9 cellular contexts compared by ENCODE assay signal in genomic region chr13:95153647-95154405, GRCh38.
DNase-seq lines count a peak whose midpoint lies in the region; ATAC-seq, FAIRE-seq and TF ChIP-seq lines count a peak whose summit lies in the region.
"Had no signal": no experiment of that assay in that cellular context is flagged by ENCODE, and none has a peak within 500 bp of the region (broad histone marks: within the 10 kb centered on the region; RNA-seq: fewer than 3 reads in every experiment).

No MANE protein-coding gene starts in this region.

- H2AFZ ChIP-seq in H1 (ENCODE audit: low read length) = no peak overlapping the region
- no peak overlapping the region for H2AFZ ChIP-seq in osteoblast (ENCODE audit: low read length)

- no peak overlapping the region for H3K4ac ChIP-seq in H1 (replicated peaks; ENCODE audit: insufficient read length, low read depth, low read length)

- CTCF ChIA-PET in H1 (lab: Charles Lee; ENCODE audit: partially characterized antibody) = interaction anchor here (0.6 to 3.6 kb wide), 7 partner anchors 8 to 328 kb away, joined by 3 to 13 read pairs (median 3); no protein-coding TSS in a partner anchor

- POLR2A ChIA-PET in H1 (lab: Charles Lee; ENCODE audit: partially characterized antibody) = interaction anchor here (0.6 kb wide), 1 partner anchor 308 kb away, joined by 3 read pairs; no protein-coding TSS in a partner anchor

- H3K9me3 Mint-ChIP-seq in activated T-cell treated with anti-CD3 and anti-CD28 coated beads, Interleukin-2, amount 50 U/mL, for 4 hours = no peaks in the 10 kb centered on the region

- no peak overlapping the region for H4K8ac ChIP-seq in H1 (ENCODE audit: extremely low read depth, insufficient read depth, low read length)

- no peak overlapping the region for H3K18ac ChIP-seq in H1 (ENCODE audit: extremely low read depth, low read length)

- H4K91ac ChIP-seq in H1 (replicated peaks; ENCODE audit: insufficient read length, low read length) = no peak overlapping the region

- no peak overlapping the region for H2BK12ac ChIP-seq in H1 (ENCODE audit: low read depth, low read length)

- H3K36me3 ChIP-seq in HUES48 (ENCODE audit: control insufficient read depth, insufficient read depth, low read length) = no peaks in the 10 kb centered on the region
- H3K36me3 ChIP-seq in H1 (ENCODE audit: control insufficient read depth in 2 of 4, insufficient read depth in 4 of 4, low read length in 3 of 4) = no peaks in the 10 kb centered on the region
- no peaks in the 10 kb centered on the region for H3K36me3 ChIP-seq in osteoblast (ENCODE audit: insufficient read depth, low read length)

- peak overlapping the region; percentile 18 to 19; a peak in 1 of 4 replicates for H3K4me2 ChIP-seq in H1 (ENCODE audit: insufficient read depth in 1 of 2, low read depth in 2 of 2, low read length in 2 of 2)
- peak overlapping the region; percentile 37 for H3K4me2 ChIP-seq in osteoblast (ENCODE audit: insufficient read depth, low read length)

- H3K79me1 ChIP-seq in H1 (ENCODE audit: low read depth, low read length) = no peaks in the 10 kb centered on the region

- H2BK120ac ChIP-seq in H1 (replicated peaks; ENCODE audit: low read depth, low read length) = no peak overlapping the region

- TF ChIP-seq EP300 in H1 (IDR thresholded peaks at IDR 0.05; ENCODE audit: borderline replicate concordance in 1 of 2, low read depth in 2 of 2, low read length in 2 of 2) = no peak

- peak; percentile 69 for DNase-seq in NCI-H774 (lab: John Stamatoyannopoulos, UW)
- DNase-seq in H1 (ENCODE audit: low read depth in 1 of 2, low spot score in 2 of 2) = peak in 1 of 2 experiments; percentile 33
- no peak for DNase-seq in osteoblast (ENCODE audit: insufficient read length, low spot score, missing footprints)
- DNase-seq in activated T-cell treated with anti-CD3 and anti-CD28 coated beads, Interleukin-2, amount 50 U/mL, for 4 hours = no peak
- no peak for DNase-seq in amygdala (lab: John Stamatoyannopoulos, UW)
- no peak for DNase-seq in COLO829 (ENCODE audit: low spot score)
- DNase-seq: dorsolateral prefrontal cortex had no signal

- no peak overlapping the region for H3K14ac ChIP-seq in H1 (ENCODE audit: insufficient read length)

- H3K27me3 ChIP-seq in HUES48 (ENCODE audit: control insufficient read depth, insufficient read depth, low read length) (peaks cover 4% of the 10 kb centered on the region; the same call in 1 of the 2 replicates), H1 (replicated peaks in 1 of 4; ENCODE audit: control insufficient read depth in 3 of 4, extremely low read depth in 1 of 4, insufficient read depth in 3 of 4, low read length in 3 of 4) (peaks cover 0 to 3% (median under 1%) of the 10 kb centered on the region in 4 experiments; a peak in 4 of 7 replicates), osteoblast (ENCODE audit: insufficient read depth, low read length) (no peaks in the 10 kb centered on the region)

- TF ChIP-seq RAD21 in H1 (IDR thresholded peaks at IDR 0.05 in 1 of 2, conservative IDR thresholded peaks at IDR 0.05 in 1 of 2; ENCODE audit: low read depth in 2 of 2, low read length in 2 of 2) = no peak

- 44% methylated on average over 7 of the region's 7 CpGs; no CpG with 5 or more reads in 1 of the 2 experiments for WGBS in H1 (ENCODE audit: extremely low coverage in 1 of 2, insufficient coverage in 1 of 2, insufficient read length in 1 of 2, insufficient replicate concordance in 2 of 2, low coverage in 1 of 2, low lambda C conversion rate in 2 of 2, missing lambda C conversion rate in 1 of 2), 2 experiments

- no peaks in the 10 kb centered on the region for H3K23me2 ChIP-seq in H1 (ENCODE audit: low read depth, low read length)

- H2BK15ac ChIP-seq in H1 (ENCODE audit: low read length) = no peak overlapping the region

- H4K20me1 ChIP-seq in H1 (replicated peaks in 1 of 2; ENCODE audit: control insufficient read depth in 1 of 2, insufficient read depth in 2 of 2, low read length in 2 of 2) (no peaks in the 10 kb centered on the region), osteoblast (ENCODE audit: insufficient read depth, low read length) (no peaks in the 10 kb centered on the region)

- H3K27ac ChIP-seq in HUES48 (ENCODE audit: low read depth, low read length) (peak overlapping the region; percentile 83), H1 (ENCODE audit: low read depth, low read length) (no peak overlapping the region), osteoblast (ENCODE audit: low read depth, low read length) (peak overlapping the region; percentile 47)
- H3K27ac ChIP-seq: dorsolateral prefrontal cortex had no signal

- H3K4me1 Mint-ChIP-seq in activated T-cell treated with anti-CD3 and anti-CD28 coated beads, Interleukin-2, amount 50 U/mL, for 4 hours (ENCODE audit: low read depth) = peaks cover 3% of the 10 kb centered on the region

- H3K4me1 ChIP-seq in HUES48 (ENCODE audit: control insufficient read depth, insufficient read depth, low read length) (peaks cover 30% of the 10 kb centered on the region), H1 (replicated peaks in 1 of 4; ENCODE audit: control insufficient read depth in 3 of 4, insufficient read depth in 4 of 4, low read length in 3 of 4) (peaks cover 0 to 10% (median 3%) of the 10 kb centered on the region in 4 experiments; a peak in 3 of 7 replicates), osteoblast (ENCODE audit: insufficient read depth, low read length) (peaks cover 13% of the 10 kb centered on the region)

- H3K9ac ChIP-seq in HUES48 (ENCODE audit: low read depth, low read length) (no peak overlapping the region), H1 (replicated peaks in 1 of 4; ENCODE audit: extremely low read depth in 1 of 4, low read depth in 3 of 4, low read length in 3 of 4) (no peak overlapping the region)

- TF ChIP-seq POLR2A in H1 (IDR thresholded peaks at IDR 0.05; ENCODE audit: control extremely low read depth in 1 of 2, low read depth in 2 of 2, low read length in 2 of 2) = no peak

- no peak for ATAC-seq in activated T-cell treated with anti-CD3 and anti-CD28 coated beads, Interleukin-2, amount 50 U/mL, for 4 hours
- ATAC-seq in HG02759 (IDR thresholded peaks at IDR 0.05; ENCODE audit: unreplicated experiment) = no peak

- no peak overlapping the region for H4K5ac ChIP-seq in H1 (ENCODE audit: insufficient read length, low read depth, low read length)

- H2BK5ac ChIP-seq in H1 (ENCODE audit: low read depth, low read length) = no peak overlapping the region

- H3K4me3 ChIP-seq in HUES48 (ENCODE audit: low read depth, low read length) (peak overlapping the region; percentile 15; the same call in 1 of the 2 replicates), H1 (ENCODE audit: extremely low read depth in 1 of 4, insufficient read depth in 2 of 4, low read depth in 3 of 4, low read length in 4 of 4) (no peak overlapping the region; a peak in 1 of 8 replicates), osteoblast (ENCODE audit: insufficient read depth, low read length) (no peak overlapping the region)
- H3K4me3 ChIP-seq: dorsolateral prefrontal cortex had no signal

- H3K9me3 ChIP-seq in HUES48 (ENCODE audit: control insufficient read depth, insufficient read depth, low read length) = no peaks in the 10 kb centered on the region
- no peaks in the 10 kb centered on the region for H3K9me3 ChIP-seq in H1 (ENCODE audit: insufficient read depth in 2 of 2, low read depth in 1 of 2, low read length in 1 of 2)
- H3K9me3 ChIP-seq in osteoblast (ENCODE audit: low read depth, low read length) = no peaks in the 10 kb centered on the region

- H3K4me3 Mint-ChIP-seq in activated T-cell treated with anti-CD3 and anti-CD28 coated beads, Interleukin-2, amount 50 U/mL, for 4 hours = no peak overlapping the region

- TF ChIP-seq CTCF in H1 (IDR thresholded peaks at IDR 0.05; ENCODE audit: control extremely low read depth in 1 of 3, insufficient read depth in 1 of 3, low read depth in 1 of 3, low read length in 3 of 3) = no peak
- no peak for TF ChIP-seq CTCF in osteoblast (IDR thresholded peaks at IDR 0.05; ENCODE audit: extremely low read depth, low read depth, low read length)

- H3K79me2 ChIP-seq in H1 (ENCODE audit: control insufficient read depth in 1 of 2, insufficient read depth in 2 of 2, low read length in 2 of 2) (no peaks in the 10 kb centered on the region), osteoblast (ENCODE audit: insufficient read depth, low read length) (no peaks in the 10 kb centered on the region)

- H2BK20ac ChIP-seq in H1 (ENCODE audit: low read length) = no peak overlapping the region

- H3K23ac ChIP-seq in H1 (ENCODE audit: insufficient read length) = no peak overlapping the region

- peak; percentile 58 for FAIRE-seq in H1 (lab: Jason Lieb, UNC)

- H3K27me3 Mint-ChIP-seq in activated T-cell treated with anti-CD3 and anti-CD28 coated beads, Interleukin-2, amount 50 U/mL, for 4 hours (ENCODE audit: low read depth) = no peaks in the 10 kb centered on the region

- no peak overlapping the region for H3K56ac ChIP-seq in H1 (replicated peaks; ENCODE audit: insufficient read length, low read depth, low read length)

- H2AK5ac ChIP-seq in H1 (ENCODE audit: low read depth, low read length) = no peak overlapping the region

- peaks cover 24% of the 10 kb centered on the region for H3K36me3 Mint-ChIP-seq in activated T-cell treated with anti-CD3 and anti-CD28 coated beads, Interleukin-2, amount 50 U/mL, for 4 hours (ENCODE audit: insufficient read depth)

TF ChIP-seq in H1, 55 proteins besides CTCF, POLR2A, EP300 and RAD21 (continues in another document):
- TF ChIP-seq HDAC6 (IDR thresholded peaks at IDR 0.05; ENCODE audit: low read depth, low read length) (no peak), SRF (IDR thresholded peaks at IDR 0.05; ENCODE audit: low read depth, low read length) (no peak), MAFK (IDR thresholded peaks at IDR 0.05; ENCODE audit: low read depth, low read length) (no peak), TBP (IDR thresholded peaks at IDR 0.05; ENCODE audit: low read depth, low read length) (no peak)
